28 cellular contexts compared by ENCODE assay signal in the genomic region with DNA sequence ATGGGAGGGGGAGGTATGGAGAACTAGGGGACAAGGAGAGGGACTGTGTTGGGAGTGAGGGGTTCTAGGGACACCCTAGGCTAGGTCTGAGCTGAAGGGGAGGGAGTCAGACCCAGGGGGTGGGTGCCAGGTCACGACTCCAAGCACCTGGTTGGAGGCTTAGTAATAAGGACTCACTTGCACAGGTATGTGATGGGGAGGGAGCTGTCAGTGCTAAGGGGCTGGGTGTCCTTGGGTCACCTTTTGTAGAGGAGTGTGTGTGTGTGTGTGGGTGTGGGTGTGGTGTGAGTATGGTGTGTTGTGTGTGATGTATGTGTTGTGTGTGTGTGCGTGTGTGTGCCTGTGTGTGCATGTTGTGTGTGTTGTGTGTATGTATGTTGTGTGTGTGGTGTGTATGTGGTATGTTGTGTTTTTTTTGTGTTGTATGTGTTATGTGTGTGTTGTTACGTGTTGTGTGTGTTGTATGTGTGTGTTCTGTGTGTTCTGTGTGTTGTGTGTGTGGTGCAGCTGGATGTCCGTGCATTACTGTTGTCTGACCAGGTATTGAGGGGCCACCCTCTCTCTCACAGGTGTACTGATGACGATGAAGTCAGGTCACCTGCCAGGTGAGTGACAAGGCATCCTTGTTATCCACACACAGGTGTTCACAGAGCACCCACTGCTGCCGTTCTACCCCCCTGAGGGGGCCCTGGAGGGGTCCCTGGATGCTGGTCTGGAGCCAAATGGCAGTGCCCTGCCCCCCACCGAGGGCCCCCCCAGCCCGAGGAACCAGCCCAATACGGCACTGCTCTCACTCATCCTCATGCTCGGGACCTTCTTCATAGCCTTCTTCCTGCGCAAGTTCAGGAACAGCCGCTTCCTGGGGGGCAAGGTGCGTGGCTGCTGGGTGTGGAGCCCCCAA. TPM values are rescaled to one million over a fixed set of nuclear protein-coding genes. Genes with fewer than 3 reads are reported as not detected.
DNase-seq lines count a peak whose midpoint lies in the region; ATAC-seq and TF ChIP-seq lines count a peak whose summit lies in the region.
"Had no signal": no experiment of that assay in that cellular context is flagged by ENCODE, and none has a peak within 500 bp of the region (broad histone marks: within the 10 kb centered on the region; RNA-seq: fewer than 3 reads in every experiment).

No MANE protein-coding gene starts in this region.

- H3K9me3 Mint-ChIP-seq in H9: no peaks in the 10 kb centered on the region; a peak in 1 of 5 replicates
- peaks cover 3% of the 10 kb centered on the region for H3K9me3 Mint-ChIP-seq in glutamatergic neuron (ENCODE audit: unreplicated experiment)
- H3K9me3 Mint-ChIP-seq in activated T-helper 1 cell treated with anti-CD3 and anti-CD28 coated beads, Interleukin-12 subunit alpha, Interleukin-12 subunit beta, Interleukin-2, Interleukin-4 antibody, amounts not matched to agents 30 ng/mL and 10 ng/mL and 1 ng/mL, durations not matched to agents 14 hours and 24 hours and 36 hours: no peaks in the 10 kb centered on the region
- H3K9me3 Mint-ChIP-seq: activated B cell treated with CpG ODN at 0.5 μM for 24 hours; CD4-positive, alpha-beta memory T cell; central memory CD8-positive, alpha-beta T cell; dendritic cell treated with granulocyte-macrophage colony-stimulating factor and Interleukin-4, amounts not matched to agents 40 ng/mL and 50 ng/mL, for 4 days; natural killer cell treated with Interleukin-12 subunit alpha and Interleukin-12 subunit beta and Interleukin-15 and Interleukin-18, amount 100 ng/mL, for 72 hours; T-cell had no signal

- H3T11ph ChIP-seq in H9 (ENCODE audit: low read length): no peak overlapping the region

- H3K36me3 ChIP-seq in heart right ventricle: peaks cover 0 to 41% (median 0%) of the 10 kb centered on the region in 9 donors
- H3K36me3 ChIP-seq in adrenal gland (replicated peaks in 1 of 2): no peaks in the 10 kb centered on the region

- no peak overlapping the region for H3K4me2 ChIP-seq in H9 (ENCODE audit: insufficient read depth, insufficient read length, low read length)
- H3K4me2 ChIP-seq: hepatocyte had no signal

- no peak overlapping the region for H3K9ac ChIP-seq in H9 (ENCODE audit: extremely low read depth, insufficient read length, low read length)

- no peak overlapping the region for H2BK120ac ChIP-seq in H9 (ENCODE audit: low read depth, low read length, poor library complexity, severe bottlenecking)

- no peak overlapping the region for H4K91ac ChIP-seq in H9 (ENCODE audit: insufficient read length, low read depth, low read length)

- H3K23ac ChIP-seq in H9 (ENCODE audit: insufficient read length, low read depth, low read length): no peak overlapping the region

- no peak overlapping the region for H2BK5ac ChIP-seq in H9 (ENCODE audit: insufficient read length, low read length)

- H3K36me3 Mint-ChIP-seq in H9 (ENCODE audit: insufficient read depth in 1 of 3, low read depth in 3 of 3) (peaks cover 0 to 24% (median 10%) of the 10 kb centered on the region in 3 experiments; a peak in 5 of 7 replicates), glutamatergic neuron (ENCODE audit: unreplicated experiment) (peaks cover 10% of the 10 kb centered on the region)
- no peaks in the 10 kb centered on the region for H3K36me3 Mint-ChIP-seq in activated T-helper 1 cell treated with anti-CD3 and anti-CD28 coated beads, Interleukin-12 subunit alpha, Interleukin-12 subunit beta, Interleukin-2, Interleukin-4 antibody, amounts not matched to agents 30 ng/mL and 10 ng/mL and 1 ng/mL, durations not matched to agents 14 hours and 24 hours and 36 hours (ENCODE audit: low read depth)
- H3K36me3 Mint-ChIP-seq: activated CD8-positive, alpha-beta memory T cell treated with anti-CD3 and anti-CD28 coated beads, Interleukin-2, amount 10 ng/mL, durations not matched to agents 7 days and 5 days; CD4-positive, alpha-beta memory T cell; natural killer cell treated with Interleukin-12 subunit alpha and Interleukin-12 subunit beta and Interleukin-15 and Interleukin-18, amount 100 ng/mL, for 72 hours; T-cell had no signal

- H3K18ac ChIP-seq in H9 (ENCODE audit: insufficient read length, low read depth, low read length): no peak overlapping the region

- no peak for TF ChIP-seq POLR2A in adrenal gland (IDR thresholded peaks at IDR 0.05)

- no peak overlapping the region for H2BK15ac ChIP-seq in H9 (ENCODE audit: low read depth, low read length)

- no peak overlapping the region for H2BK12ac ChIP-seq in H9 (ENCODE audit: insufficient read length, low read depth, low read length)

- no peaks in the 10 kb centered on the region for H4K20me1 ChIP-seq in H9 (ENCODE audit: control insufficient read depth, insufficient read depth, insufficient read length)

- H3K56ac ChIP-seq in H9 (ENCODE audit: insufficient read length, low read depth, low read length): no peak overlapping the region

- TF ChIP-seq CTCF in heart right ventricle (IDR thresholded peaks at IDR 0.05): no peak
- TF ChIP-seq CTCF in H9 (conservative IDR thresholded peaks at IDR 0.05): no peak
- TF ChIP-seq CTCF in glutamatergic neuron (IDR thresholded peaks at IDR 0.05; ENCODE audit: partially characterized antibody, unreplicated experiment): no peak
- no peak for TF ChIP-seq CTCF in adrenal gland (IDR thresholded peaks at IDR 0.05)

- H3K9me3 ChIP-seq in heart right ventricle (no peaks in the 10 kb centered on the region), H9 (ENCODE audit: control insufficient read depth, low read depth, low read length) (no peaks in the 10 kb centered on the region), adrenal gland (replicated peaks in 1 of 3) (no peaks in the 10 kb centered on the region)
- H3K9me3 ChIP-seq: SJSA1, suprapubic skin had no signal

- DNase-seq in heart right ventricle (peak in 1 of 2 donors; percentile 2), left cardiac atrium (no peak), H9 (peak; percentile 19), glutamatergic neuron (no peak), ureter (ENCODE audit: low spot score) (peak; percentile 32), adrenal gland (no peak), foreskin melanocyte (no peak)
- DNase-seq in activated T-helper 1 cell treated with anti-CD3 and anti-CD28 coated beads, Interleukin-12 subunit alpha, Interleukin-12 subunit beta, Interleukin-2, Interleukin-4 antibody, amounts not matched to agents 30 ng/mL and 10 ng/mL and 1 ng/mL, durations not matched to agents 14 hours and 24 hours and 36 hours (ENCODE audit: low spot score): no peak
- DNase-seq: activated B cell treated with CpG ODN at 0.5 μM for 24 hours; activated CD8-positive, alpha-beta memory T cell treated with anti-CD3 and anti-CD28 coated beads, Interleukin-2, amount 10 ng/mL, durations not matched to agents 7 days and 5 days; activated T-cell treated with anti-CD3 and anti-CD28 coated beads, Interleukin-2, amount 50 U/mL, for 48 hours; CD4-positive, alpha-beta memory T cell; EL; mammary epithelial cell; NCI-H1092; NCI-H1694; NCI-H510A; stimulated activated naive CD4-positive, alpha-beta T cell treated with Interleukin-2 at 50 U/mL for 16 hours; T-cell had no signal

- H3K4me3 ChIP-seq in heart right ventricle (no peak overlapping the region), adrenal gland (no peak overlapping the region)
- H3K4me3 ChIP-seq: hepatocyte, SJSA1, skin epidermis, suprapubic skin had no signal

- no peak overlapping the region for H2AFZ ChIP-seq in H9 (ENCODE audit: low read length)
- H2AFZ ChIP-seq: hepatocyte had no signal

- ATAC-seq in heart right ventricle: no peak
- ATAC-seq in left cardiac atrium: no peak
- ATAC-seq: activated CD8-positive, alpha-beta memory T cell treated with anti-CD3 and anti-CD28 coated beads, Interleukin-2, amount 10 ng/mL, durations not matched to agents 7 days and 5 days; esophagus mucosa; natural killer cell treated with Interleukin-12 subunit alpha and Interleukin-12 subunit beta and Interleukin-15 and Interleukin-18, amount 100 ng/mL, for 72 hours; T-cell had no signal

- H3K27me3 ChIP-seq in heart right ventricle (no peaks in the 10 kb centered on the region), H9 (ENCODE audit: insufficient read depth, low read length) (no peaks in the 10 kb centered on the region), adrenal gland (no peaks in the 10 kb centered on the region)
- H3K27me3 ChIP-seq: hepatocyte, SJSA1 had no signal

- H3K4me1 Mint-ChIP-seq in H9 (peaks cover 0 to 5% of the 10 kb centered on the region in 2 experiments; a peak in 2 of 4 replicates), glutamatergic neuron (ENCODE audit: low read depth, unreplicated experiment) (peaks cover 3% of the 10 kb centered on the region)
- H3K4me1 Mint-ChIP-seq in activated T-helper 1 cell treated with anti-CD3 and anti-CD28 coated beads, Interleukin-12 subunit alpha, Interleukin-12 subunit beta, Interleukin-2, Interleukin-4 antibody, amounts not matched to agents 30 ng/mL and 10 ng/mL and 1 ng/mL, durations not matched to agents 14 hours and 24 hours and 36 hours (ENCODE audit: low read depth): peaks cover 5% of the 10 kb centered on the region
- H3K4me1 Mint-ChIP-seq: T-cell had no signal

- H3K27ac ChIP-seq in heart right ventricle: peak overlapping the region in 8 of 10 donors; percentile 5 to 99 (median 69)
- no peak overlapping the region for H3K27ac ChIP-seq in H9 (ENCODE audit: insufficient read length, low read depth, low read length)
- H3K27ac ChIP-seq in adrenal gland: no peak overlapping the region
- H3K27ac ChIP-seq: hepatocyte, SJSA1, skin epidermis, suprapubic skin had no signal

- H3K27me3 Mint-ChIP-seq in H9 (ENCODE audit: low read depth) (no peaks in the 10 kb centered on the region; the same call in 1 of the 2 replicates), glutamatergic neuron (ENCODE audit: unreplicated experiment) (peaks cover 13% of the 10 kb centered on the region)
- H3K27me3 Mint-ChIP-seq in activated T-helper 1 cell treated with anti-CD3 and anti-CD28 coated beads, Interleukin-12 subunit alpha, Interleukin-12 subunit beta, Interleukin-2, Interleukin-4 antibody, amounts not matched to agents 30 ng/mL and 10 ng/mL and 1 ng/mL, durations not matched to agents 14 hours and 24 hours and 36 hours (ENCODE audit: insufficient read depth): peaks cover 3% of the 10 kb centered on the region
- H3K27me3 Mint-ChIP-seq: activated CD8-positive, alpha-beta memory T cell treated with anti-CD3 and anti-CD28 coated beads, Interleukin-2, amount 10 ng/mL, durations not matched to agents 7 days and 5 days had no signal

- H3K4me3 Mint-ChIP-seq in H9: no peak overlapping the region
- peak overlapping the region; percentile 13 for H3K4me3 Mint-ChIP-seq in glutamatergic neuron (ENCODE audit: unreplicated experiment)
- no peak overlapping the region for H3K4me3 Mint-ChIP-seq in activated T-helper 1 cell treated with anti-CD3 and anti-CD28 coated beads, Interleukin-12 subunit alpha, Interleukin-12 subunit beta, Interleukin-2, Interleukin-4 antibody, amounts not matched to agents 30 ng/mL and 10 ng/mL and 1 ng/mL, durations not matched to agents 14 hours and 24 hours and 36 hours
- H3K4me3 Mint-ChIP-seq: activated B cell treated with CpG ODN at 0.5 μM for 24 hours; activated CD8-positive, alpha-beta memory T cell treated with anti-CD3 and anti-CD28 coated beads, Interleukin-2, amount 10 ng/mL, durations not matched to agents 7 days and 5 days; B cell; CD4-positive, alpha-beta memory T cell; central memory CD8-positive, alpha-beta T cell; dendritic cell treated with granulocyte-macrophage colony-stimulating factor and Interleukin-4, amounts not matched to agents 40 ng/mL and 50 ng/mL, for 4 days; natural killer cell treated with Interleukin-12 subunit alpha and Interleukin-12 subunit beta and Interleukin-15 and Interleukin-18, amount 100 ng/mL, for 72 hours; T-cell had no signal

- no peak overlapping the region for H3K14ac ChIP-seq in H9 (ENCODE audit: insufficient read depth, low read length)

- H4K5ac ChIP-seq in H9 (ENCODE audit: insufficient read length, low read depth, low read length): no peak overlapping the region

- H3K79me2 ChIP-seq in H9 (ENCODE audit: insufficient read depth, low read length): no peaks in the 10 kb centered on the region
- H3K79me2 ChIP-seq: hepatocyte had no signal

- H3K79me1 ChIP-seq in H9 (ENCODE audit: insufficient read depth, low read depth, low read length, poor library complexity, severe bottlenecking): no peaks in the 10 kb centered on the region

- intact Hi-C loops in heart right ventricle (cut with DNase I) (loop anchor here in 1 of 10 donors (10.0 kb wide), 1 partner anchor 72 kb away; no protein-coding TSS in a partner anchor), left cardiac atrium (cut with DNase I) (no loop called here), adrenal gland (cut with DNase I) (no loop called here)
- intact Hi-C loops in activated T-helper 1 cell treated with anti-CD3 and anti-CD28 coated beads, Interleukin-12 subunit alpha, Interleukin-12 subunit beta, Interleukin-2, Interleukin-4 antibody, amounts not matched to agents 30 ng/mL and 10 ng/mL and 1 ng/mL, durations not matched to agents 14 hours and 24 hours and 36 hours (cut with micrococcal nuclease): no loop called here

- H3K27ac Mint-ChIP-seq in H9: peak overlapping the region in 1 of 3 experiments; percentile 1; a peak in 1 of 7 replicates
- peak overlapping the region; percentile 65 for H3K27ac Mint-ChIP-seq in glutamatergic neuron (ENCODE audit: unreplicated experiment)
- H3K27ac Mint-ChIP-seq in activated T-helper 1 cell treated with anti-CD3 and anti-CD28 coated beads, Interleukin-12 subunit alpha, Interleukin-12 subunit beta, Interleukin-2, Interleukin-4 antibody, amounts not matched to agents 30 ng/mL and 10 ng/mL and 1 ng/mL, durations not matched to agents 14 hours and 24 hours and 36 hours: no peak overlapping the region
- H3K27ac Mint-ChIP-seq: activated B cell treated with CpG ODN at 0.5 μM for 24 hours; activated CD8-positive, alpha-beta memory T cell treated with anti-CD3 and anti-CD28 coated beads, Interleukin-2, amount 10 ng/mL, durations not matched to agents 7 days and 5 days; B cell; CD4-positive, alpha-beta memory T cell; dendritic cell treated with granulocyte-macrophage colony-stimulating factor and Interleukin-4, amounts not matched to agents 40 ng/mL and 50 ng/mL, for 4 days; natural killer cell treated with Interleukin-12 subunit alpha and Interleukin-12 subunit beta and Interleukin-15 and Interleukin-18, amount 100 ng/mL, for 72 hours; T-cell had no signal

- H2AK5ac ChIP-seq in H9 (ENCODE audit: insufficient read length, low read length): no peak overlapping the region

- no peak overlapping the region for H3K4ac ChIP-seq in H9 (ENCODE audit: low read depth, low read length)

- H4K8ac ChIP-seq in H9 (replicated peaks; ENCODE audit: insufficient read length, low read depth, low read length): no peak overlapping the region

- H3K4me1 ChIP-seq in heart right ventricle (peaks cover 8 to 99% (median 31%) of the 10 kb centered on the region in 9 donors), H9 (ENCODE audit: insufficient read depth, low read length) (no peaks in the 10 kb centered on the region), adrenal gland (replicated peaks in 1 of 2) (peaks cover 0 to 8% of the 10 kb centered on the region in 2 donors)

- no peaks in the 10 kb centered on the region for H3K23me2 ChIP-seq in H9 (ENCODE audit: insufficient read length, low read depth, low read length, poor library complexity, severe bottlenecking)

- no peak overlapping the region for H2BK20ac ChIP-seq in H9 (ENCODE audit: low read depth, low read length, poor library complexity, severe bottlenecking)

- 64 to 65% methylated on average over 13 of the region's 13 CpGs for WGBS in heart right ventricle, 2 donors
- WGBS in H9 (ENCODE audit: extremely low coverage, insufficient read length, low lambda C conversion rate): 100% methylated on average over 2 of the region's 13 CpGs
- WGBS in adrenal gland, 4 donors: 75 to 85% (median 82%) methylated on average over 9 to 13 of the region's 13 CpGs

RNA-seq across cellular contexts. Expression of gene SLC4A3, which starts 9.8 kb away (rescaled TPM):
- total RNA-seq in heart right ventricle (100 to 1,000 TPM; 339 to 671 (median 422) TPM), left cardiac atrium (100 to 1,000 TPM; 261 to 360 TPM), H9 (2021) (10.7 and 11.1 TPM in 2 replicates), glutamatergic neuron (ENCODE audit: unreplicated experiment) (24.4 TPM), ureter (12.2 TPM), adrenal gland (10 to 100 TPM in 6 of 8 donors, 1 to 10 TPM in 2; 8.3 to 32.8 (median 15.0) TPM)
- polyA plus RNA-seq in heart right ventricle (100 to 1,000 TPM; 197 to 341 TPM), adrenal gland (10 to 100 TPM in 2 of 3 donors, 1 to 10 TPM in 1; 5.2 to 40.5 (median 40.0) TPM)
- 0.17 TPM in 1 of 2 replicates, not detected in the other for total RNA-seq in activated T-helper 1 cell treated with anti-CD3 and anti-CD28 coated beads, Interleukin-12 subunit alpha, Interleukin-12 subunit beta, Interleukin-2, Interleukin-4 antibody, amounts not matched to agents 30 ng/mL and 10 ng/mL and 1 ng/mL, durations not matched to agents 14 hours and 24 hours and 36 hours
- total RNA-seq: activated B cell treated with CpG ODN at 0.5 μM for 24 hours; activated CD8-positive, alpha-beta memory T cell treated with anti-CD3 and anti-CD28 coated beads, Interleukin-2, amount 10 ng/mL, durations not matched to agents 7 days and 5 days; B cell; CD4-positive, alpha-beta memory T cell; natural killer cell treated with Interleukin-12 subunit alpha and Interleukin-12 subunit beta and Interleukin-15 and Interleukin-18, amount 100 ng/mL, for 72 hours had no signal
- polyA plus RNA-seq: CD4-positive, alpha-beta memory T cell had no signal

RNA-seq across cellular contexts. Expression of gene STK11IP, which starts 39.5 kb away (rescaled TPM):
- 10 to 100 TPM in 8 of 10 donors, 1 to 10 TPM in 2; 7.2 to 18.2 (median 12.9) TPM for total RNA-seq in heart right ventricle
- polyA plus RNA-seq in heart right ventricle: 10 to 100 TPM; 15.4 to 27.4 TPM
- total RNA-seq in left cardiac atrium: 10 to 100 TPM; 12.4 to 14.1 TPM
- total RNA-seq in H9 (2021): 28.1 and 31.1 TPM in 2 replicates
- total RNA-seq in glutamatergic neuron (ENCODE audit: unreplicated experiment): 34.5 TPM
- total RNA-seq in ureter: 39.5 TPM
- total RNA-seq in adrenal gland: 10 to 100 TPM in 6 of 8 donors, 1 to 10 TPM in 2; 5.0 to 43.7 (median 25.5) TPM
- polyA plus RNA-seq in adrenal gland: 10 to 100 TPM; 10.8 to 68.1 (median 47.6) TPM
- 38.0 and 38.9 TPM in 2 replicates for total RNA-seq in activated T-helper 1 cell treated with anti-CD3 and anti-CD28 coated beads, Interleukin-12 subunit alpha, Interleukin-12 subunit beta, Interleukin-2, Interleukin-4 antibody, amounts not matched to agents 30 ng/mL and 10 ng/mL and 1 ng/mL, durations not matched to agents 14 hours and 24 hours and 36 hours

Comparison
In these comparisons a context has a peak if more than half of its experiments do, and no peak if none do; other contexts are left out.
1. DNase-seq: peak in H9 (single experiment) and ureter (single experiment); none in left cardiac atrium (single experiment), glutamatergic neuron (single experiment), adrenal gland (0 of 7), activated T-helper 1 cell treated with anti-CD3 and anti-CD28 coated beads, Interleukin-12 subunit alpha, Interleukin-12 subunit beta, Interleukin-2, Interleukin-4 antibody, amounts not matched to agents 30 ng/mL and 10 ng/mL and 1 ng/mL, durations not matched to agents 14 hours and 24 hours and 36 hours (single experiment) and foreskin melanocyte (single experiment).
2. H3K27ac ChIP-seq: peak in heart right ventricle (8 of 10); none in H9 (single experiment) and adrenal gland (0 of 5).